In the genomic region with DNA sequence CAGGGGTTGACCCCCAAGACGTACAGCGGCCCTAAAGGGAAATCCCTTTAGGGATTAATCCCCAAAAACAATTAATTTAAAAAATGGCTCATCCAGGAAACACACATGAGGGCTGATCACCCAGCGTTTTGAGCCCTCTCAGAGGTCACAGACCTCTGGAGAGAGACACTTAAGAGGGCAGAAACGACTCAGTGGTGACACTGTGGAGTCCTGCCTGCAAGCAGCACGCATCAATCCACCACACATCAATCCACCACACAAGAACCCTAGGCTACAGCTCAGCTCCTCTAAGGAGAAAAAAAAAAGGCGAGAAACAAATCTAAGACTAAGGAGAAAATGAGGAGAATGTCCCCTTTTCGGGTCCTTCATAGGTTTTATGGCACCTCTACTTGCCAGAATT, we compare ENCODE assay signal across 1 cellular context.
TF ChIP-seq lines count a peak whose summit lies in the region.

No MANE protein-coding gene starts in this region.

TF ChIP-seq in WTC11, 78 proteins besides CTCF, POLR2A, EP300 and RAD21:
- TF ChIP-seq, protein P1, sequence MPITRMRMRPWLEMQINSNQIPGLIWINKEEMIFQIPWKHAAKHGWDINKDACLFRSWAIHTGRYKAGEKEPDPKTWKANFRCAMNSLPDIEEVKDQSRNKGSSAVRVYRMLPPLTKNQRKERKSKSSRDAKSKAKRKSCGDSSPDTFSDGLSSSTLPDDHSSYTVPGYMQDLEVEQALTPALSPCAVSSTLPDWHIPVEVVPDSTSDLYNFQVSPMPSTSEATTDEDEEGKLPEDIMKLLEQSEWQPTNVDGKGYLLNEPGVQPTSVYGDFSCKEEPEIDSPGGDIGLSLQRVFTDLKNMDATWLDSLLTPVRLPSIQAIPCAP (CRISPR knock-in tag; IDR thresholded peaks at IDR 0.05): no peak
- TF ChIP-seq ATF1 (CRISPR knock-in tag; IDR thresholded peaks at IDR 0.05): no peak
- TF ChIP-seq, protein P2, sequence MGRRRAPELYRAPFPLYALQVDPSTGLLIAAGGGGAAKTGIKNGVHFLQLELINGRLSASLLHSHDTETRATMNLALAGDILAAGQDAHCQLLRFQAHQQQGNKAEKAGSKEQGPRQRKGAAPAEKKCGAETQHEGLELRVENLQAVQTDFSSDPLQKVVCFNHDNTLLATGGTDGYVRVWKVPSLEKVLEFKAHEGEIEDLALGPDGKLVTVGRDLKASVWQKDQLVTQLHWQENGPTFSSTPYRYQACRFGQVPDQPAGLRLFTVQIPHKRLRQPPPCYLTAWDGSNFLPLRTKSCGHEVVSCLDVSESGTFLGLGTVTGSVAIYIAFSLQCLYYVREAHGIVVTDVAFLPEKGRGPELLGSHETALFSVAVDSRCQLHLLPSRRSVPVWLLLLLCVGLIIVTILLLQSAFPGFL (CRISPR knock-in tag; IDR thresholded peaks at IDR 0.05; ENCODE audit: borderline replicate concordance): no peak
- no peak for TF ChIP-seq SMAD3 (CRISPR knock-in tag; IDR thresholded peaks at IDR 0.05; ENCODE audit: borderline replicate concordance)
- TF ChIP-seq TP53 (CRISPR knock-in tag; IDR thresholded peaks at IDR 0.05): no peak
- no peak for TF ChIP-seq JUN (CRISPR knock-in tag; IDR thresholded peaks at IDR 0.05)
- TF ChIP-seq ZNF219 (CRISPR knock-in tag; IDR thresholded peaks at IDR 0.05; ENCODE audit: borderline replicate concordance): no peak
- TF ChIP-seq RORB (CRISPR knock-in tag; IDR thresholded peaks at IDR 0.05): no peak
